ENCODE assay signal across 3 cellular contexts in the genomic region with DNA sequence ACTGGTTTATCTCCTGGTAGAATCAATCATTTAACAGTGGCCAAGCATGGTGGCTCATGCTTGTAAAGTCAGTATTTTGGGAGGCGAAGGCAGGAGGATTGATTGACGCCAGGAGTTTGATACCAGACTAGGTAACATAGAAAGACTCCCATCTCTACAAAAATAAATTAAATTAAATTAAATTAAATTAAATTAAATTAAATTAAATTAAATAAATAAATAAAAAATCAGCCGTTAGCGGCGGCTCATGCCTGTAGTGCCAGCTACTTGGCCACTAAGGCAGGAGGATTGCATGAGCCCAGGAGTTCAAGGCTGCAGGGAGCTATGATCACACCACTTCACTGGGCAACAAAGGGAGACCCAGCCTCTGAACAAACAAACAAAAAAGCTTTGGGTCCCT.
"Had no signal": no experiment of that assay in that cellular context is flagged by ENCODE, and none has a peak within 500 bp of the region (broad histone marks: within the 10 kb centered on the region; RNA-seq: fewer than 3 reads in every experiment).

No MANE protein-coding gene starts in this region.

- ATAC-seq: GM12878 had no signal

- H3K4me3 ChIP-seq: GM12878 had no signal

- DNase-seq: GDM1, GF-D8 had no signal
